8 cellular contexts compared by ENCODE assay signal in the genomic region with DNA sequence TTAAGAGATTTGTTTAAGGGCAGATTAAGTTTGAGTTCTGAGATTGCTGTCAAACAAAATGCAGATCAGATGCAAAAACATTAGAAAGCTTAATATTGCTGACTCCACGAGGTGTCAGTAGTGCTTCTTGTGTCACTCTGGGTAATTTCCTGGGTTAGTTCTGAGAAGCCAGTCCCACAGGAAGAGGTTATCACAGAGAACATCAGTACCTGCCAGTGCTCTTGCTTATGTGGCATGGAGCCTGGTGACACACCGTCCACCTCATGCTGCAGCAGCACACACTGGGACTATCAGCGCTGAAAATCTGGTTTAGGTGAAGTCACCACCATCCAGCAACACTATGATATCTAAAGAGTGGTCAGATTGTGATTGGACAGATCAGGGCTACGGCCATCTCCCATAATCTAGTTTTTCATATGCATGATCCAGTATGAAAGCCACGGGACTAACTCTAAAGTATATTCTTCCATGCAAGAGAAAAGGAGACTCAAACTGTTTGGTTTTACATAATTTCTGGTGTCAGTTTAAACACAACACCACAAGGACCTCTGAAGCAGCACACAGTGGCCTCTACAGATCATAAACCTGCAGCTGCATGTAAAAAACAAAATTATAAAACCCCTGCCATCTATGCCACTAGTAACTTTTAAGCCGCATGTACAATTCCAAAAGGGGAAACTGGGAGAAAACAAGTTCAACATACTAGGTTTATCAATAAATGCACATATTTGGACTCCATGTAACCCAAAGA. TPM values are rescaled to one million over a fixed set of nuclear protein-coding genes. Genes with fewer than 3 reads are reported as not detected.
A peak's percentile ranks its signal among the peaks of the same experiment; 100 is the strongest.
DNase-seq lines count a peak whose midpoint lies in the region; ATAC-seq, FAIRE-seq and TF ChIP-seq lines count a peak whose summit lies in the region.

No MANE protein-coding gene starts in this region.

- intact Hi-C loops in K562 (cut with micrococcal nuclease) = loop anchor here (1.0 to 10.0 kb wide), 3 partner anchors 74 to 404 kb away; no protein-coding TSS in a partner anchor

- DNase-seq in GF-D8 (lab: John Stamatoyannopoulos, UW) (peak; percentile 19), HTR-8/SVneo (ENCODE audit: insufficient read length, low spot score) (peak; percentile 45), T1000 (lab: John Stamatoyannopoulos, UW) (peak; percentile 11), K562 (ENCODE audit: extremely low read depth in 1 of 4, low spot score in 3 of 4) (peak in 2 of 4 experiments; percentile 14 to 29), amniotic stem cell (lab: John Stamatoyannopoulos, UW) (no peak)
- peak; percentile 28 for DNase-seq in stimulated activated naive B cell treated with anti-CD40 and anti-IgM and Interleukin-4, amounts not matched to agents 10 μg/mL and 1 μg/mL and 100 μg/mL, for 72 hours

- no peaks in the 10 kb centered on the region for H3K9me3 ChIP-seq in K562 (replicated peaks; ENCODE audit: control insufficient read depth, insufficient read depth, low read depth, low read length)
- no peaks in the 10 kb centered on the region for H3K9me3 ChIP-seq in liver (ENCODE audit: control insufficient read depth in 4 of 4, low read length in 3 of 4)

- H3K27ac Mint-ChIP-seq in stimulated activated naive B cell treated with anti-CD40 and anti-IgM and Interleukin-4, amounts not matched to agents 10 μg/mL and 1 μg/mL and 100 μg/mL, for 72 hours = peak overlapping the region; percentile 84

- H3K4me3 Mint-ChIP-seq in stimulated activated naive B cell treated with anti-CD40 and anti-IgM and Interleukin-4, amounts not matched to agents 10 μg/mL and 1 μg/mL and 100 μg/mL, for 72 hours = no peak overlapping the region

- peaks cover 10 to 12% of the 10 kb centered on the region in 2 donors for H3K4me1 Mint-ChIP-seq in stimulated activated naive B cell treated with anti-CD40 and anti-IgM and Interleukin-4, amounts not matched to agents 10 μg/mL and 1 μg/mL and 100 μg/mL, for 72 hours

- no peak overlapping the region for H2AFZ ChIP-seq in K562 (ENCODE audit: low read depth, low read length)

- H3K9me3 Mint-ChIP-seq in stimulated activated naive B cell treated with anti-CD40 and anti-IgM and Interleukin-4, amounts not matched to agents 10 μg/mL and 1 μg/mL and 100 μg/mL, for 72 hours = no peaks in the 10 kb centered on the region

- no peak for TF ChIP-seq POLR2A in K562 (conservative IDR thresholded peaks at IDR 0.05)

- in situ Hi-C loops in K562 (cut with MboI) = no loop called here

- H3K4me3 ChIP-seq in K562 = no peak overlapping the region
- H3K4me3 ChIP-seq in liver (ENCODE audit: low read depth in 1 of 3, low read length in 3 of 3) = no peak overlapping the region

- CTCF ChIA-PET in K562 (lab: Yijun Ruan, JAX; ENCODE audit: low intra/inter-chr PET ratio) = interaction anchor here (1.0 kb wide), 1 partner anchor 404 kb away, joined by 3 read pairs; no protein-coding TSS in a partner anchor

- no peaks in the 10 kb centered on the region for H3K27me3 ChIP-seq in K562 (ENCODE audit: control insufficient read depth in 2 of 2, insufficient read depth in 2 of 2, low read length in 2 of 2)
- no peaks in the 10 kb centered on the region for H3K27me3 ChIP-seq in liver (ENCODE audit: control insufficient read depth in 4 of 4, insufficient read depth in 4 of 4, low read length in 3 of 4)

- FAIRE-seq in HTR-8/SVneo (lab: Jason Lieb, UNC) (peak; percentile 74), K562 (lab: Jason Lieb, UNC) (peak; percentile 26)

- no peaks in the 10 kb centered on the region for H3K9me1 ChIP-seq in K562 (ENCODE audit: control insufficient read depth, insufficient read depth, low read length)

- TF ChIP-seq CTCF in K562 (IDR thresholded peaks at IDR 0.05 in 2 of 3, conservative IDR thresholded peaks at IDR 0.05 in 1 of 3; ENCODE audit: insufficient read depth in 2 of 3, low read depth in 1 of 3, low read length in 3 of 3) = peak; percentile 29 to 56 (median 36); a peak in 3 of 6 replicates
- peak; percentile 39 for TF ChIP-seq CTCF in liver (IDR thresholded peaks at IDR 0.05; ENCODE audit: low read depth, low read length, missing input control)

- TF ChIP-seq RAD21 in K562 (CRISPR knock-in tag; conservative IDR thresholded peaks at IDR 0.05 in 1 of 2, IDR thresholded peaks at IDR 0.05 in 1 of 2) (peak; percentile 73 to 80), liver (IDR thresholded peaks at IDR 0.05) (peak; percentile 81 to 82)

- no peak overlapping the region for H3K27ac ChIP-seq in K562 (ENCODE audit: extremely low read depth, low read depth, low read length)
- no peak overlapping the region for H3K27ac ChIP-seq in liver (ENCODE audit: low read depth in 1 of 2, low read length in 2 of 2)

- no TSS peak for BruUV-seq in K562 (replicated peaks; lab: Mats Ljungman, UMichigan)

- H3K36me3 ChIP-seq in K562 (ENCODE audit: control insufficient read depth, insufficient read depth, low read length) (no peaks in the 10 kb centered on the region), liver (ENCODE audit: control insufficient read depth in 4 of 4, insufficient read depth in 3 of 4, low read depth in 1 of 4, low read length in 3 of 4) (peaks cover 0 to 4% (median 0%) of the 10 kb centered on the region in 4 donors)

- ATAC-seq in GM21515 (IDR thresholded peaks at IDR 0.05; ENCODE audit: unreplicated experiment) (peak; percentile 81), K562 (peak; percentile 62; the same call in 2 of the 3 replicates)
- peak; percentile 95 to 97 for ATAC-seq in stimulated activated naive B cell treated with anti-CD40 and anti-IgM and Interleukin-4, amounts not matched to agents 10 μg/mL and 1 μg/mL and 100 μg/mL, for 72 hours (replicated peaks)

- no peaks in the 10 kb centered on the region for H4K20me1 ChIP-seq in K562 (replicated peaks; ENCODE audit: control insufficient read depth, insufficient read depth, low read length)

- H3K36me3 Mint-ChIP-seq in stimulated activated naive B cell treated with anti-CD40 and anti-IgM and Interleukin-4, amounts not matched to agents 10 μg/mL and 1 μg/mL and 100 μg/mL, for 72 hours = peaks cover 24 to 29% of the 10 kb centered on the region in 2 donors

- H3K79me2 ChIP-seq in K562 (ENCODE audit: control insufficient read depth, insufficient read depth, low read length) = no peaks in the 10 kb centered on the region

- no peak overlapping the region for H3K9ac ChIP-seq in K562 (ENCODE audit: insufficient read depth in 1 of 2, low read depth in 2 of 2, low read length in 2 of 2)
- no peak overlapping the region for H3K9ac ChIP-seq in liver (ENCODE audit: low read depth in 1 of 2, low read length in 2 of 2)

- no peaks in the 10 kb centered on the region for H3K4me1 ChIP-seq in K562 (replicated peaks in 1 of 2; ENCODE audit: control insufficient read depth in 2 of 2, insufficient read depth in 2 of 2, low read length in 2 of 2)
- no peaks in the 10 kb centered on the region for H3K4me1 ChIP-seq in liver (ENCODE audit: control insufficient read depth in 4 of 4, insufficient read depth in 4 of 4, low read length in 3 of 4)

- POLR2A ChIA-PET in K562 (lab: Yijun Ruan, JAX) = no interaction called here

- H3K4me2 ChIP-seq in K562 (ENCODE audit: insufficient read depth, low read length) = no peak overlapping the region

- WGBS in K562 (ENCODE audit: insufficient coverage, low coverage, missing lambda C conversion rate) = 4% methylated on average over 6 of the region's 6 CpGs
- 56% methylated on average over 6 of the region's 6 CpGs for WGBS in liver

- H3K27me3 Mint-ChIP-seq in stimulated activated naive B cell treated with anti-CD40 and anti-IgM and Interleukin-4, amounts not matched to agents 10 μg/mL and 1 μg/mL and 100 μg/mL, for 72 hours = no peaks in the 10 kb centered on the region

- TF ChIP-seq EP300 in K562 (IDR thresholded peaks at IDR 0.05; ENCODE audit: low read length) = no peak

RNA-seq across cellular contexts. Expression of a gene that starts 36.1 kb away (rescaled TPM):
- not detected in 2 replicates for total RNA-seq in K562 (2011; cell fraction: chromatin; rRNA removed; ENCODE audit: low replicate concordance)
- total RNA-seq in K562 (2011; cell fraction: nucleolus; rRNA removed) = not detected in 2 replicates
- not detected in 2 replicates for total RNA-seq in K562 (2011; cell fraction: nucleoplasm; rRNA removed)
- not detected in 2 replicates for total RNA-seq in K562 (2014; rRNA removed)
- 0.03 TPM in 1 of 2 replicates, not detected in the other for total RNA-seq in K562 (2014; rRNA removed; fragmentation: Illumina TruSeq; extraction: Trizol)
- total RNA-seq in K562 (2015; rRNA removed; fragmentation: Illumina TruSeq; extraction: Trizol) = not detected in 2 replicates
- 0.24 and 0.45 TPM in 2 replicates for total RNA-seq in K562 (2021)
- not detected in 2 replicates for polyA plus RNA-seq in K562 (2011; rRNA removed)
- polyA plus RNA-seq in K562 (2011; cell fraction: cytosol; rRNA removed) = not detected in 2 replicates
- polyA plus RNA-seq in K562 (2011; cell fraction: nucleus; rRNA removed) = not detected in 2 replicates
- polyA plus RNA-seq in K562 (2012) = 0.01 TPM in 1 of 2 replicates, not detected in the other
- polyA plus RNA-seq in K562 (2014; fragmentation: Illumina TruSeq; extraction: Trizol) = not detected in 2 replicates
- under 1 TPM in 1 of 2 experiments, not detected in 1; 0.01 TPM for polyA plus RNA-seq in K562 (2014; fragmentation: Nextera tagmentation; extraction: Ambion mirVana)
- polyA plus RNA-seq in K562 (2014; rRNA removed) = not detected in 2 replicates
- not detected in 2 replicates for polyA minus RNA-seq in K562 (2011; rRNA and poly(A)+ RNA removed)
- polyA minus RNA-seq in K562 (2011; cell fraction: cytosol; rRNA and poly(A)+ RNA removed) = not detected in 2 replicates
- not detected in 2 replicates for polyA minus RNA-seq in K562 (2011; cell fraction: nucleus; rRNA and poly(A)+ RNA removed)
- 1 to 10 TPM; 2.6 to 8.6 TPM for total RNA-seq in liver
- polyA plus RNA-seq in liver = 1 to 10 TPM; 1.9 to 3.4 TPM
